Comparison of ENCODE assay signal across 30 cellular contexts in the genomic region with DNA sequence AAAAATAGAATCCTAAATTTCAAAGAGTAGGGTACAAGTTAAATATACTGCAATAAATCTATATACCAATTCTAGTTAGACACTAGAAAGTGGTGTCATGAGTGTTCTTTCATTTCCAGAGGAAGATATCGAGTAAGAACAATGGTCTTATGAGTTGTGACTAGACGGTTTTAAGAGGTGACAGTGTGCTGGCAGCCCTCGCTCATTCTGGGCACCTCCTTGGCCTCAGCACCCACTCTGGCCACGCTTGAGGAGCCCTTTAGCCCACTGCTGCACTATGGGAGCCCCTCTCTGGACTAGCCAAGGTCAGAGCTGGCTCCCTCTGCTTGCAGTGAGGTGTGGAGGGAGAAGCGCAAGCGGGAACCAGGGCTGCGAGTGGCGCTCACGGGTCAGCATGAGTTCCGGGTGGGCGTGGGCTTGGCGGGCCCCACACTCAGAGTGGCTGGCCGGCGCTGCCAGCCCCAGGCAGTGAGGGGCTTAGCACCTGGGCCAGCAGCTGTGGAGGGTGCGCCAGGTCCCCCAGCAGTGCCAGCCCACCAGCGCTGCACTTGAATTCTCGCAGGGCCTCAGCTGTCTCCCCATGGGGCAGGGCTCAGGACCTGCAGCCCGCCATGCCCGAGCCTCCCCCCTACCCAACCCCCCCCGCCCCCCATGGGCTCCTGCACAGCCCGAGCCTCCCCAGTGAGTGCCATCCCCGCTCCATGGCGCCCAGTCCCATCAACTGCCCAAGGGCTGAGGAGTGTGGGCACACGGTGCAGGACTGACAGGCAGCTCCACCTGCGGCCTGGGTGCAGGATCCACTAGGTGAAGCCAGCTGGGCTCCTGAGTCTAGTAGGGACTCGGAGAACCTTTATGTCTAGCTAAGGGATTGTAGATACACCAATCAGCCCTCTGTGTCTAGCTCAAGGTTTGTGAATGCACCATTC. TPM values are rescaled to one million over a fixed set of nuclear protein-coding genes. Genes with fewer than 3 reads are reported as not detected.
"Had no signal": no experiment of that assay in that cellular context is flagged by ENCODE, and none has a peak within 500 bp of the region (broad histone marks: within the 10 kb centered on the region; RNA-seq: fewer than 3 reads in every experiment).

No MANE protein-coding gene starts in this region.

- H3K27me3 ChIP-seq: adrenal gland, body of pancreas, esophagus squamous epithelium, gastroesophageal sphincter had no signal

- H3K9me3 ChIP-seq: adrenal gland, body of pancreas, esophagus squamous epithelium, gastroesophageal sphincter had no signal

- H3K36me3 ChIP-seq: adrenal gland, esophagus squamous epithelium, gastroesophageal sphincter had no signal

- DNase-seq: activated CD4-positive, alpha-beta T cell treated with anti-CD3 and anti-CD28 coated beads for 48 hours; activated CD4-positive, alpha-beta T cell treated with anti-CD3 and anti-CD28 coated beads, Interleukin-2, amount 50 U/mL, for 1 hour; activated CD4-positive, alpha-beta T cell treated with anti-CD3 and anti-CD28 coated beads, Interleukin-2, amount 50 U/mL, for 48 hours; activated CD8-positive, alpha-beta memory T cell treated with anti-CD3 and anti-CD28 coated beads for 24 hours; activated CD8-positive, alpha-beta T cell treated with anti-CD3 and anti-CD28 coated beads for 36 hours; activated effector memory CD4-positive, alpha-beta T cell treated with Interleukin-2 at 50 U/mL for 16 hours; activated gamma-delta T cell treated with Interleukin-2 at 50 U/mL for 16 hours; activated naive CD4-positive, alpha-beta T cell treated with anti-CD3 and anti-CD28 coated beads for 36 hours; activated naive CD8-positive, alpha-beta T cell treated with anti-CD3 and anti-CD28 coated beads for 36 hours; activated naive CD8-positive, alpha-beta T cell treated with anti-CD3 and anti-CD28 coated beads, Interleukin-2, amount 50 U/mL, for 24 hours; activated T-cell treated with anti-CD3 and anti-CD28 coated beads, Interleukin-2, amount 50 U/mL, for 4 hours; adrenal gland; amygdala; aorta; body of pancreas; caudate nucleus; effector CD8-positive, alpha-beta T cell; esophagus squamous epithelium; foreskin melanocyte; SW 1271; T-cell; T1000 had no signal

- FAIRE-seq: colon, endometrium, endothelial cell of umbilical vein had no signal

- ATAC-seq: activated CD4-positive, CD25-positive, alpha-beta regulatory T cell treated with anti-CD3 and anti-CD28 coated beads, Interleukin-2, amount 50 U/mL, for 24 hours; activated CD8-positive, alpha-beta T cell treated with anti-CD3 and anti-CD28 coated beads for 36 hours; activated naive CD8-positive, alpha-beta T cell treated with anti-CD3 and anti-CD28 coated beads, Interleukin-2, amount 50 U/mL, for 24 hours; activated T-cell treated with anti-CD3 and anti-CD28 coated beads, Interleukin-2, amount 50 U/mL, for 4 hours; activated T-helper 17 cell treated with anti-CD3 and anti-CD28 coated beads, Interleukin-2, amount 50 U/mL, for 72 hours; body of pancreas; gastroesophageal sphincter; T-cell; WTC11 had no signal

- H3K27ac ChIP-seq: adrenal gland, body of pancreas, epithelial cell of prostate, esophagus squamous epithelium, gastroesophageal sphincter had no signal

- H3K4me3 ChIP-seq: adrenal gland, body of pancreas, esophagus squamous epithelium, gastroesophageal sphincter had no signal

RNA-seq across cellular contexts. Expression of a gene that starts 18.7 kb away (rescaled TPM):
- total RNA-seq: activated CD8-positive, alpha-beta T cell treated with anti-CD3 and anti-CD28 coated beads for 36 hours; activated naive CD4-positive, alpha-beta T cell treated with anti-CD3 and anti-CD28 coated beads for 36 hours; activated naive CD8-positive, alpha-beta T cell treated with anti-CD3 and anti-CD28 coated beads for 36 hours; activated T-helper 17 cell treated with anti-CD3 and anti-CD28 coated beads, Interleukin-2, amount 50 U/mL, for 72 hours had no signal
